Comparison of ENCODE assay signal across 8 cellular contexts in genomic region chr1:167059045-167059728, GRCh38. TPM values are rescaled to one million over a fixed set of nuclear protein-coding genes. Genes with fewer than 3 reads are reported as not detected.
DNase-seq lines count a peak whose midpoint lies in the region; ATAC-seq, FAIRE-seq and TF ChIP-seq lines count a peak whose summit lies in the region.

No MANE protein-coding gene starts in this region.

- peaks cover 6% of the 10 kb centered on the region for H3K27me3 ChIP-seq in skeletal muscle satellite cell (ENCODE audit: control insufficient read depth, insufficient read depth, low read length)

- H3K4me2 ChIP-seq in A549 (peak overlapping the region; percentile 49), skeletal muscle satellite cell (ENCODE audit: low read length) (peak overlapping the region; percentile 60)

- no peak overlapping the region for H3K9ac ChIP-seq in skeletal muscle satellite cell (ENCODE audit: low read depth, low read length)

- peak overlapping the region; percentile 59 for H3K27ac Mint-ChIP-seq in T-helper 17 cell

- no peak overlapping the region for H3K4me3 Mint-ChIP-seq in T-helper 17 cell

- CTCF ChIA-PET in A549 (lab: Yijun Ruan, JAX) = interaction anchor here (0.5 to 18.6 kb wide), 60 partner anchors 9 to 1349 kb away, joined by 3 to 534 read pairs (median 5); partner anchors contain the start of genes POGK and POU2F1

- H3K27me3 Mint-ChIP-seq in T-helper 17 cell = no peaks in the 10 kb centered on the region

- no peak for TF ChIP-seq EP300 in A549 (IDR thresholded peaks at IDR 0.05)

- no peak for FAIRE-seq in A549 (lab: Jason Lieb, UNC)

- peak overlapping the region; percentile 51 to 86 for H3K27ac ChIP-seq in A549

- H3K36me3 Mint-ChIP-seq in T-helper 17 cell (ENCODE audit: low read depth) = peaks cover 2% of the 10 kb centered on the region

- H3K4me1 Mint-ChIP-seq in T-helper 17 cell = peaks cover 9% of the 10 kb centered on the region

- no peaks in the 10 kb centered on the region for H3K36me3 ChIP-seq in skeletal muscle satellite cell (ENCODE audit: insufficient read depth, low read length)

- no peaks in the 10 kb centered on the region for H3K4me1 ChIP-seq in A549
- peaks cover 16% of the 10 kb centered on the region for H3K4me1 ChIP-seq in skeletal muscle satellite cell (ENCODE audit: control insufficient read depth, insufficient read depth, low read length)

- DNase-seq in A549 (ENCODE audit: low read depth in 1 of 2, low spot score in 1 of 2) = peak; percentile 52 to 67
- DNase-seq in GM13977 (ENCODE audit: low spot score) = peak; percentile 61
- DNase-seq in NB4 (ENCODE audit: low read depth) = peak; percentile 70
- peak; percentile 40 to 61 (median 53) for DNase-seq in T-helper 17 cell
- peak; percentile 20 for DNase-seq in amniotic stem cell (lab: John Stamatoyannopoulos, UW)
- peak in 45 of 51 donors; percentile 11 to 78 (median 45) for DNase-seq in hypothalamus (lab: John Stamatoyannopoulos, UW)

- TF ChIP-seq RAD21 in A549 (conservative IDR thresholded peaks at IDR 0.05 in 1 of 2, IDR thresholded peaks at IDR 0.05 in 1 of 2) = peak; percentile 78 to 81

- TF ChIP-seq POLR2A in A549 (IDR thresholded peaks at IDR 0.05; ENCODE audit: low read length) (no peak), NB4 (IDR thresholded peaks at IDR 0.05; ENCODE audit: extremely low read depth, insufficient read length) (no peak)

- POLR2A ChIA-PET in A549 (lab: Yijun Ruan, JAX) = interaction anchor here (0.9 to 1.6 kb wide), 2 partner anchors 149 to 220 kb away, joined by 3 to 8 read pairs; partner anchors contain the start of gene POGK

- 23% methylated on average over 16 of the region's 16 CpGs for WGBS in A549 (ENCODE audit: missing lambda C conversion rate)

- no peaks in the 10 kb centered on the region for H3K9me3 ChIP-seq in A549
- no peaks in the 10 kb centered on the region for H3K9me3 ChIP-seq in T-helper 17 cell (ENCODE audit: control insufficient read depth, low read length, poor library complexity, severe bottlenecking)
- H3K9me3 ChIP-seq in skeletal muscle satellite cell (replicated peaks; ENCODE audit: low read length) = no peaks in the 10 kb centered on the region

- ATAC-seq in A549 (peak in 1 of 2 experiments; percentile 73; a peak in 3 of 6 replicates), T-helper 17 cell (peak; percentile 75), HG02973 (IDR thresholded peaks at IDR 0.05; ENCODE audit: unreplicated experiment) (no peak)

- H3K4me3 ChIP-seq in A549 (no peak overlapping the region), NB4 (ENCODE audit: low read depth, low read length) (no peak overlapping the region), skeletal muscle satellite cell (ENCODE audit: low read length) (no peak overlapping the region)

- peak; percentile 92 for TF ChIP-seq CTCF in A549 (IDR thresholded peaks at IDR 0.05)
- TF ChIP-seq CTCF in GM13977 (IDR thresholded peaks at IDR 0.05; ENCODE audit: extremely low read depth, insufficient read depth, missing control alignments) = peak; percentile 90
- peak; percentile 82 for TF ChIP-seq CTCF in NB4 (IDR thresholded peaks at IDR 0.05; ENCODE audit: low read depth, low read length)

- in situ Hi-C loops in GM13977 (cut with MboI; ENCODE audit: low pct_unique_long_range_greater_than_20kb, low sequenced_read_pairs, unreplicated experiment) = no loop called here

TF ChIP-seq in A549, 52 proteins besides CTCF, POLR2A, EP300 and RAD21:
- no peak for TF ChIP-seq FOSL2 (IDR thresholded peaks at IDR 0.05)
- 0 out of 2 replicates have a peak, but pooled peaks have one; percentile 5 for TF ChIP-seq FOSL2 (CRISPR knock-in tag; IDR thresholded peaks at IDR 0.05)
- peak; percentile 78 for TF ChIP-seq SMC3 (IDR thresholded peaks at IDR 0.05)
- peak; percentile 46 for TF ChIP-seq MAFK (IDR thresholded peaks at IDR 0.05; ENCODE audit: partially characterized antibody)
- no peak for TF ChIP-seq BHLHE40 (IDR thresholded peaks at IDR 0.05; ENCODE audit: low read depth, low read length)
- TF ChIP-seq, protein P1, sequence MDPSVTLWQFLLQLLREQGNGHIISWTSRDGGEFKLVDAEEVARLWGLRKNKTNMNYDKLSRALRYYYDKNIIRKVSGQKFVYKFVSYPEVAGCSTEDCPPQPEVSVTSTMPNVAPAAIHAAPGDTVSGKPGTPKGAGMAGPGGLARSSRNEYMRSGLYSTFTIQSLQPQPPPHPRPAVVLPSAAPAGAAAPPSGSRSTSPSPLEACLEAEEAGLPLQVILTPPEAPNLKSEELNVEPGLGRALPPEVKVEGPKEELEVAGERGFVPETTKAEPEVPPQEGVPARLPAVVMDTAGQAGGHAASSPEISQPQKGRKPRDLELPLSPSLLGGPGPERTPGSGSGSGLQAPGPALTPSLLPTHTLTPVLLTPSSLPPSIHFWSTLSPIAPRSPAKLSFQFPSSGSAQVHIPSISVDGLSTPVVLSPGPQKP (IDR thresholded peaks at IDR 0.05; ENCODE audit: low read depth, low read length) = no peak

RNA-seq across cellular contexts. Expression of gene GPA33, which starts 31.0 kb away (rescaled TPM):
- polyA plus RNA-seq in A549 (2011; rRNA removed) (not detected in 2 replicates), A549 (2017; fragmentation: RNase III; extraction: RNeasy Plus Mini Kit Qiagen cat#74134 plus additional on column Dnase treatment) (not detected in 3 replicates)
- 0.01 TPM in 1 of 2 replicates, not detected in the other for polyA plus RNA-seq in A549 (2012; cell fraction: cytosol; rRNA removed)
- polyA plus RNA-seq in A549 (2012; cell fraction: nucleus; rRNA removed) = not detected in 2 replicates
- not detected in 2 replicates for polyA minus RNA-seq in A549 (2011; rRNA and poly(A)+ RNA removed)
- total RNA-seq in T-helper 17 cell = 1 to 10 TPM; 5.3 to 7.6 TPM
- not detected in 2 replicates for total RNA-seq in skeletal muscle satellite cell (2012; rRNA removed)

RNA-seq across cellular contexts. Expression of gene STYXL2, which starts 34.7 kb away (rescaled TPM):
- polyA plus RNA-seq in A549 (2011; rRNA removed) (not detected in 2 replicates), A549 (2017; fragmentation: RNase III; extraction: RNeasy Plus Mini Kit Qiagen cat#74134 plus additional on column Dnase treatment) (not detected in 3 replicates)
- polyA plus RNA-seq in A549 (2012; cell fraction: cytosol; rRNA removed) = not detected in 2 replicates
- polyA plus RNA-seq in A549 (2012; cell fraction: nucleus; rRNA removed) = 0.01 TPM in 1 of 2 replicates, not detected in the other
- not detected in 2 replicates for polyA minus RNA-seq in A549 (2011; rRNA and poly(A)+ RNA removed)
- total RNA-seq in T-helper 17 cell = not detected
- total RNA-seq in skeletal muscle satellite cell (2012; rRNA removed) = 0.25 and 1.1 TPM in 2 replicates

Comparison
In these comparisons a context has a peak if more than half of its experiments do, and no peak if none do; other contexts are left out.
1. DNase-seq: peak in every context shown above with its lines; median percentile 70 in NB4; 61 in GM13977; 60 in A549; 53 in T-helper 17 cell; 45 in hypothalamus; 20 in amniotic stem cell.